In the genomic region with DNA sequence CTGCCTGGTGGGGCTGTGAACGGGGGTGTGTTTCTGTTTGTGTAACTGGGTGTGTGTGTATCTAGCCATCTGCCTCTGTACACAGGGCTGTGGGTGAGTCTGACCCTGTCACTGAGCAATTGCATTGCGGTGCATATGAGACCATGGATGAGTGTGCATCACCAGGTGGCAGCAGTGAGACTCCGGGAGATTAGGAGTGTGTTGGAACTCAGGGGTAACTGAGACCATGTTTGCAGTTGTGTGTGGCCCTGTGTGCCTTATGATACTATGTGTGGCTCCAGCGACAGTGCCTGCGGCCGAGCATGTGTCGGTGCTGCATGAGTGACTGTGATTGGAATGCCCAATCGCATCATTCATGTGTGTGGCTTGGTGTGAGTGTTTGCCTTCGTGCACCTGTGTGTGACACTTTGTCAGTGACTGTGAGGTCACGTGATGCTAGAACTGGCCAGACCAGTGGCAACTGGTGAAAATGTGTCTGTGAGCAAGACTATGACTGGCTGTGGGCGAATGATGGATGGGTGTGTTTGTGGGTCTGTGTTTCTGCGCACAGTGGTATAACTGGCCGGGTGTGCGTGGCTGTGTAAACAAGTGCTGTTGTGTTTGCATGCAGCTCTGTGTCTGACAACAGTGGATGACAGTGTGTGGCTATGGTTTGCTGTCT, we compare ENCODE assay signal across 2 cellular contexts.
TF ChIP-seq lines count a peak whose summit lies in the region.

No MANE protein-coding gene starts in this region.

TF ChIP-seq in Ishikawa, 13 proteins besides CTCF, POLR2A, EP300 and RAD21:
- TF ChIP-seq, protein P1, sequence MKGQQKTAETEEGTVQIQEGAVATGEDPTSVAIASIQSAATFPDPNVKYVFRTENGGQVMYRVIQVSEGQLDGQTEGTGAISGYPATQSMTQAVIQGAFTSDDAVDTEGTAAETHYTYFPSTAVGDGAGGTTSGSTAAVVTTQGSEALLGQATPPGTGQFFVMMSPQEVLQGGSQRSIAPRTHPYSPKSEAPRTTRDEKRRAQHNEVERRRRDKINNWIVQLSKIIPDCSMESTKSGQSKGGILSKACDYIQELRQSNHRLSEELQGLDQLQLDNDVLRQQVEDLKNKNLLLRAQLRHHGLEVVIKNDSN (IDR thresholded peaks at IDR 0.05): peak; percentile 89
- TF ChIP-seq YY1 (IDR thresholded peaks at IDR 0.05; ENCODE audit: low read depth) (no peak), NFIC (IDR thresholded peaks at IDR 0.05) (no peak)

TF ChIP-seq in K562, 482 proteins besides CTCF, POLR2A, EP300 and RAD21 (continues in another document):
- TF ChIP-seq ZNF23 (CRISPR knock-in tag; IDR thresholded peaks at IDR 0.05) (no peak), OTX1 (CRISPR knock-in tag; IDR thresholded peaks at IDR 0.05) (0 out of 2 replicates have a peak, but pooled peaks have one; percentile 43), HNRNPLL (IDR thresholded peaks at IDR 0.05; ENCODE audit: low read depth, low read length, poor library complexity, severe bottlenecking) (peak; percentile 15), TCF3 (CRISPR knock-in tag; IDR thresholded peaks at IDR 0.05) (no peak), BRCA1 (IDR thresholded peaks at IDR 0.05) (no peak), BRCA1 (CRISPR knock-in tag; IDR thresholded peaks at IDR 0.05) (no peak), STAT5B (CRISPR knock-in tag; IDR thresholded peaks at IDR 0.05) (no peak), FOS (IDR thresholded peaks at IDR 0.05; ENCODE audit: extremely low read depth, insufficient read length) (no peak), SREBF2 (CRISPR knock-in tag; IDR thresholded peaks at IDR 0.05) (no peak), BDP1 (IDR thresholded peaks at IDR 0.05; ENCODE audit: insufficient read depth, insufficient read length) (no peak), TOE1 (IDR thresholded peaks at IDR 0.05; ENCODE audit: borderline replicate concordance) (peak; percentile 91), TOE1 (CRISPR knock-in tag; IDR thresholded peaks at IDR 0.05; ENCODE audit: borderline replicate concordance, low read depth) (no peak), CHD2 (IDR thresholded peaks at IDR 0.05; ENCODE audit: low read depth, low read length) (no peak), SAFB (IDR thresholded peaks at IDR 0.05; ENCODE audit: borderline replicate concordance, low read depth, low read length) (no peak), CREM (IDR thresholded peaks at IDR 0.05; ENCODE audit: low read depth) (peak; percentile 78), ZZZ3 (IDR thresholded peaks at IDR 0.05) (no peak), CBFB (CRISPR knock-in tag; IDR thresholded peaks at IDR 0.05) (peak; percentile 75; the same call in 1 of the 2 replicates), RBM17 (IDR thresholded peaks at IDR 0.05; ENCODE audit: borderline replicate concordance, low read depth, low read length) (no peak), MYNN (IDR thresholded peaks at IDR 0.05) (no peak), MYNN (CRISPR knock-in tag; IDR thresholded peaks at IDR 0.05) (no peak), HDGF (IDR thresholded peaks at IDR 0.05) (peak; percentile 66; the same call in 1 of the 2 replicates), ZNF507 (tag; conservative IDR thresholded peaks at IDR 0.05) (no peak), CREB1 (IDR thresholded peaks at IDR 0.05) (no peak), CREB1 (CRISPR knock-in tag; IDR thresholded peaks at IDR 0.05) (no peak), JUNB (CRISPR knock-in tag; conservative IDR thresholded peaks at IDR 0.05) (no peak), BACH1 (tag; IDR thresholded peaks at IDR 0.05) (no peak), ZBTB17 (CRISPR knock-in tag; IDR thresholded peaks at IDR 0.05) (no peak), IRF2 (CRISPR knock-in tag; IDR thresholded peaks at IDR 0.05) (0 out of 2 replicates have a peak, but pooled peaks have one; percentile 48), ZKSCAN8 (CRISPR knock-in tag; IDR thresholded peaks at IDR 0.05) (no peak), HNRNPH1 (optimal IDR thresholded peaks at IDR 0.05; ENCODE audit: low read depth, low read length) (no peak), NR2C2 (CRISPR knock-in tag; IDR thresholded peaks at IDR 0.05) (no peak), NR2C2 (tag; IDR thresholded peaks at IDR 0.05) (no peak), NCOA1 (IDR thresholded peaks at IDR 0.05; ENCODE audit: low read depth) (no peak), ZNF766 (CRISPR knock-in tag; conservative IDR thresholded peaks at IDR 0.05) (no peak), BRD4 (IDR thresholded peaks at IDR 0.05) (no peak), ZNF561 (CRISPR knock-in tag; conservative IDR thresholded peaks at IDR 0.05) (no peak), CC2D1A (IDR thresholded peaks at IDR 0.05) (peak; percentile 41; the same call in 1 of the 2 replicates), CEBPG (CRISPR knock-in tag; IDR thresholded peaks at IDR 0.05) (0 out of 2 replicates have a peak, but pooled peaks have one; percentile 54), CEBPG (tag; conservative IDR thresholded peaks at IDR 0.05 in 1 of 2, IDR thresholded peaks at IDR 0.05 in 1 of 2) (no peak), NUFIP1 (IDR thresholded peaks at IDR 0.05; ENCODE audit: partially characterized antibody) (no peak), NR3C1 (CRISPR knock-in tag; IDR thresholded peaks at IDR 0.05) (0 out of 2 replicates have a peak, but pooled peaks have one; percentile 13), FOXA3 (CRISPR knock-in tag; conservative IDR thresholded peaks at IDR 0.05 in 1 of 2, IDR thresholded peaks at IDR 0.05 in 1 of 2) (peak; percentile 48 to 94; a peak in 2 of 4 replicates), ZNF274 (IDR thresholded peaks at IDR 0.05; ENCODE audit: borderline replicate concordance, low read depth, low read length) (no peak), ZNF696 (CRISPR knock-in tag; conservative IDR thresholded peaks at IDR 0.05) (no peak), CBX3 (IDR thresholded peaks at IDR 0.05; ENCODE audit: borderline replicate concordance in 1 of 2, low read length in 2 of 2) (peak in 1 of 2 experiments; percentile 40; a peak in 1 of 3 replicates), ATF1 (CRISPR knock-in tag; IDR thresholded peaks at IDR 0.05) (no peak), ATF1 (tag; IDR thresholded peaks at IDR 0.05) (peak; percentile 44; the same call in 1 of the 2 replicates), TEAD4 (IDR thresholded peaks at IDR 0.05; ENCODE audit: low read length) (no peak), TEAD4 (CRISPR knock-in tag; IDR thresholded peaks at IDR 0.05; ENCODE audit: borderline replicate concordance) (0 out of 2 replicates have a peak, but pooled peaks have one; percentile 27), BMI1 (IDR thresholded peaks at IDR 0.05; ENCODE audit: low read length) (no peak), RFX5 (IDR thresholded peaks at IDR 0.05; ENCODE audit: low read depth, low read length) (no peak), TCFL5 (CRISPR knock-in tag; conservative IDR thresholded peaks at IDR 0.05) (no peak), FOXK2 (conservative IDR thresholded peaks at IDR 0.05 in 1 of 2, IDR thresholded peaks at IDR 0.05 in 1 of 2; ENCODE audit: low read depth in 2 of 2) (peak in 1 of 2 experiments; percentile 31; a peak in 1 of 4 replicates)
- TF ChIP-seq, protein P2, sequence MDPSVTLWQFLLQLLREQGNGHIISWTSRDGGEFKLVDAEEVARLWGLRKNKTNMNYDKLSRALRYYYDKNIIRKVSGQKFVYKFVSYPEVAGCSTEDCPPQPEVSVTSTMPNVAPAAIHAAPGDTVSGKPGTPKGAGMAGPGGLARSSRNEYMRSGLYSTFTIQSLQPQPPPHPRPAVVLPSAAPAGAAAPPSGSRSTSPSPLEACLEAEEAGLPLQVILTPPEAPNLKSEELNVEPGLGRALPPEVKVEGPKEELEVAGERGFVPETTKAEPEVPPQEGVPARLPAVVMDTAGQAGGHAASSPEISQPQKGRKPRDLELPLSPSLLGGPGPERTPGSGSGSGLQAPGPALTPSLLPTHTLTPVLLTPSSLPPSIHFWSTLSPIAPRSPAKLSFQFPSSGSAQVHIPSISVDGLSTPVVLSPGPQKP (CRISPR knock-in tag; IDR thresholded peaks at IDR 0.05): 0 out of 2 replicates have a peak, but pooled peaks have one; percentile 84
- TF ChIP-seq, protein P3, sequence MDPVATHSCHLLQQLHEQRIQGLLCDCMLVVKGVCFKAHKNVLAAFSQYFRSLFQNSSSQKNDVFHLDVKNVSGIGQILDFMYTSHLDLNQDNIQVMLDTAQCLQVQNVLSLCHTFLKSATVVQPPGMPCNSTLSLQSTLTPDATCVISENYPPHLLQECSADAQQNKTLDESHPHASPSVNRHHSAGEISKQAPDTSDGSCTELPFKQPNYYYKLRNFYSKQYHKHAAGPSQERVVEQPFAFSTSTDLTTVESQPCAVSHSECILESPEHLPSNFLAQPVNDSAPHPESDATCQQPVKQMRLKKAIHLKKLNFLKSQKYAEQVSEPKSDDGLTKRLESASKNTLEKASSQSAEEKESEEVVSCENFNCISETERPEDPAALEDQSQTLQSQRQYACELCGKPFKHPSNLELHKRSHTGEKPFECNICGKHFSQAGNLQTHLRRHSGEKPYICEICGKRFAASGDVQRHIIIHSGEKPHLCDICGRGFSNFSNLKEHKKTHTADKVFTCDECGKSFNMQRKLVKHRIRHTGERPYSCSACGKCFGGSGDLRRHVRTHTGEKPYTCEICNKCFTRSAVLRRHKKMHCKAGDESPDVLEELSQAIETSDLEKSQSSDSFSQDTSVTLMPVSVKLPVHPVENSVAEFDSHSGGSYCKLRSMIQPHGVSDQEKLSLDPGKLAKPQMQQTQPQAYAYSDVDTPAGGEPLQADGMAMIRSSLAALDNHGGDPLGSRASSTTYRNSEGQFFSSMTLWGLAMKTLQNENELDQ (CRISPR knock-in tag; IDR thresholded peaks at IDR 0.05; ENCODE audit: borderline replicate concordance): no peak
- TF ChIP-seq, protein P4, sequence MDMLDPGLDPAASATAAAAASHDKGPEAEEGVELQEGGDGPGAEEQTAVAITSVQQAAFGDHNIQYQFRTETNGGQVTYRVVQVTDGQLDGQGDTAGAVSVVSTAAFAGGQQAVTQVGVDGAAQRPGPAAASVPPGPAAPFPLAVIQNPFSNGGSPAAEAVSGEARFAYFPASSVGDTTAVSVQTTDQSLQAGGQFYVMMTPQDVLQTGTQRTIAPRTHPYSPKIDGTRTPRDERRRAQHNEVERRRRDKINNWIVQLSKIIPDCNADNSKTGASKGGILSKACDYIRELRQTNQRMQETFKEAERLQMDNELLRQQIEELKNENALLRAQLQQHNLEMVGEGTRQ (CRISPR knock-in tag; IDR thresholded peaks at IDR 0.05): peak; percentile 58
- TF ChIP-seq, protein P5, sequence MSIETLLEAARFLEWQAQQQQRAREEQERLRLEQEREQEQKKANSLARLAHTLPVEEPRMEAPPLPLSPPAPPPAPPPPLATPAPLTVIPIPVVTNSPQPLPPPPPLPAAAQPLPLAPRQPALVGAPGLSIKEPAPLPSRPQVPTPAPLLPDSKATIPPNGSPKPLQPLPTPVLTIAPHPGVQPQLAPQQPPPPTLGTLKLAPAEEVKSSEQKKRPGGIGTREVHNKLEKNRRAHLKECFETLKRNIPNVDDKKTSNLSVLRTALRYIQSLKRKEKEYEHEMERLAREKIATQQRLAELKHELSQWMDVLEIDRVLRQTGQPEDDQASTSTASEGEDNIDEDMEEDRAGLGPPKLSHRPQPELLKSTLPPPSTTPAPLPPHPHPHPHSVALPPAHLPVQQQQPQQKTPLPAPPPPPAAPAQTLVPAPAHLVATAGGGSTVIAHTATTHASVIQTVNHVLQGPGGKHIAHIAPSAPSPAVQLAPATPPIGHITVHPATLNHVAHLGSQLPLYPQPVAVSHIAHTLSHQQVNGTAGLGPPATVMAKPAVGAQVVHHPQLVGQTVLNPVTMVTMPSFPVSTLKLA (conservative IDR thresholded peaks at IDR 0.05): 0 out of 4 replicates have a peak, but pooled peaks of 1 of the 2 experiments have one; percentile 7
- TF ChIP-seq, protein P6, sequence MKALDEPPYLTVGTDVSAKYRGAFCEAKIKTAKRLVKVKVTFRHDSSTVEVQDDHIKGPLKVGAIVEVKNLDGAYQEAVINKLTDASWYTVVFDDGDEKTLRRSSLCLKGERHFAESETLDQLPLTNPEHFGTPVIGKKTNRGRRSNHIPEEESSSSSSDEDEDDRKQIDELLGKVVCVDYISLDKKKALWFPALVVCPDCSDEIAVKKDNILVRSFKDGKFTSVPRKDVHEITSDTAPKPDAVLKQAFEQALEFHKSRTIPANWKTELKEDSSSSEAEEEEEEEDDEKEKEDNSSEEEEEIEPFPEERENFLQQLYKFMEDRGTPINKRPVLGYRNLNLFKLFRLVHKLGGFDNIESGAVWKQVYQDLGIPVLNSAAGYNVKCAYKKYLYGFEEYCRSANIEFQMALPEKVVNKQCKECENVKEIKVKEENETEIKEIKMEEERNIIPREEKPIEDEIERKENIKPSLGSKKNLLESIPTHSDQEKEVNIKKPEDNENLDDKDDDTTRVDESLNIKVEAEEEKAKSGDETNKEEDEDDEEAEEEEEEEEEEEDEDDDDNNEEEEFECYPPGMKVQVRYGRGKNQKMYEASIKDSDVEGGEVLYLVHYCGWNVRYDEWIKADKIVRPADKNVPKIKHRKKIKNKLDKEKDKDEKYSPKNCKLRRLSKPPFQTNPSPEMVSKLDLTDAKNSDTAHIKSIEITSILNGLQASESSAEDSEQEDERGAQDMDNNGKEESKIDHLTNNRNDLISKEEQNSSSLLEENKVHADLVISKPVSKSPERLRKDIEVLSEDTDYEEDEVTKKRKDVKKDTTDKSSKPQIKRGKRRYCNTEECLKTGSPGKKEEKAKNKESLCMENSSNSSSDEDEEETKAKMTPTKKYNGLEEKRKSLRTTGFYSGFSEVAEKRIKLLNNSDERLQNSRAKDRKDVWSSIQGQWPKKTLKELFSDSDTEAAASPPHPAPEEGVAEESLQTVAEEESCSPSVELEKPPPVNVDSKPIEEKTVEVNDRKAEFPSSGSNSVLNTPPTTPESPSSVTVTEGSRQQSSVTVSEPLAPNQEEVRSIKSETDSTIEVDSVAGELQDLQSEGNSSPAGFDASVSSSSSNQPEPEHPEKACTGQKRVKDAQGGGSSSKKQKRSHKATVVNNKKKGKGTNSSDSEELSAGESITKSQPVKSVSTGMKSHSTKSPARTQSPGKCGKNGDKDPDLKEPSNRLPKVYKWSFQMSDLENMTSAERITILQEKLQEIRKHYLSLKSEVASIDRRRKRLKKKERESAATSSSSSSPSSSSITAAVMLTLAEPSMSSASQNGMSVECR (CRISPR knock-in tag; IDR thresholded peaks at IDR 0.05): peak; percentile 61; the same call in 1 of the 2 replicates
- TF ChIP-seq, protein P1 (CRISPR knock-in tag; IDR thresholded peaks at IDR 0.05): peak; percentile 85
- TF ChIP-seq, protein P7, sequence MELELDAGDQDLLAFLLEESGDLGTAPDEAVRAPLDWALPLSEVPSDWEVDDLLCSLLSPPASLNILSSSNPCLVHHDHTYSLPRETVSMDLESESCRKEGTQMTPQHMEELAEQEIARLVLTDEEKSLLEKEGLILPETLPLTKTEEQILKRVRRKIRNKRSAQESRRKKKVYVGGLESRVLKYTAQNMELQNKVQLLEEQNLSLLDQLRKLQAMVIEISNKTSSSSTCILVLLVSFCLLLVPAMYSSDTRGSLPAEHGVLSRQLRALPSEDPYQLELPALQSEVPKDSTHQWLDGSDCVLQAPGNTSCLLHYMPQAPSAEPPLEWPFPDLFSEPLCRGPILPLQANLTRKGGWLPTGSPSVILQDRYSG (tag; conservative IDR thresholded peaks at IDR 0.05; ENCODE audit: low read depth): no peak
- TF ChIP-seq, protein P8, sequence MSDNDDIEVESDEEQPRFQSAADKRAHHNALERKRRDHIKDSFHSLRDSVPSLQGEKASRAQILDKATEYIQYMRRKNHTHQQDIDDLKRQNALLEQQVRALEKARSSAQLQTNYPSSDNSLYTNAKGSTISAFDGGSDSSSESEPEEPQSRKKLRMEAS (CRISPR knock-in tag; IDR thresholded peaks at IDR 0.05): peak; percentile 41; the same call in 1 of the 2 replicates
